ENCODE assay signal across 30 cellular contexts in the genomic region with DNA sequence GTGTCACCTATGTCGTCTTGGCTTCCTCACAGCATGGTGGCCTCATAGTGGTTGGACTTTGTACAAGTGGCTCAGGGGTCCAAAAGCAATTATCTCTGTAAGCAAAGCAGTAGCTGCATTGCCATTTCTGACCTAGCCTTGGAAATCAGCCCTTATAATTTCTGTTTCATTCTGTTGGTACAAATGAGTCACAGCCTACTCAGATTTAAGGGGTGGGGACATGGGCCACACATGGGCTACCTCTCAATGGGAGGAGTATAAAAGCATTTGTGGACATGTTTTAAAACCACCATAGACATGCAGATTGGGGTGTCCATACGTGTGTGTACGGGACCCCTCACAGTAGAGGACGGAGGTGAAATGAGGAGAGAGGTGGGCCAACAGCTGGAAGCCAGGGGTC. TPM values are rescaled to one million over a fixed set of nuclear protein-coding genes. Genes with fewer than 3 reads are reported as not detected.
A peak's percentile ranks its signal among the peaks of the same experiment; 100 is the strongest.
DNase-seq lines count a peak whose midpoint lies in the region; FAIRE-seq and TF ChIP-seq lines count a peak whose summit lies in the region.
"Had no signal": no experiment of that assay in that cellular context is flagged by ENCODE, and none has a peak within 500 bp of the region (broad histone marks: within the 10 kb centered on the region; RNA-seq: fewer than 3 reads in every experiment).

No MANE protein-coding gene starts in this region.

- H3K4me3 ChIP-seq in bronchial epithelial cell (ENCODE audit: low read depth, low read length) (no peak overlapping the region), kidney (ENCODE audit: low read length in 2 of 2) (no peak overlapping the region), MM.1S (ENCODE audit: low read length) (no peak overlapping the region)
- H3K4me3 ChIP-seq: hepatocyte, smooth muscle cell, thoracic aorta had no signal

- H3K27ac ChIP-seq in kidney (ENCODE audit: low read depth in 2 of 2, low read length in 2 of 2) (no peak overlapping the region), MM.1S (ENCODE audit: low read length) (no peak overlapping the region)
- H3K27ac ChIP-seq: hepatocyte, thoracic aorta had no signal

- no peak overlapping the region for H2AFZ ChIP-seq in MM.1S (ENCODE audit: low read length)
- H2AFZ ChIP-seq: hepatocyte had no signal

- no peaks in the 10 kb centered on the region for H3K9me3 ChIP-seq in kidney (ENCODE audit: control insufficient read depth in 1 of 2, low read length in 2 of 2)
- no peaks in the 10 kb centered on the region for H3K9me3 ChIP-seq in MM.1S (replicated peaks; ENCODE audit: insufficient read depth, low read length)
- H3K9me3 ChIP-seq: thoracic aorta had no signal

- H4K20me1 ChIP-seq in MM.1S (ENCODE audit: insufficient read depth, low read length), result no peaks in the 10 kb centered on the region

- H3K79me2 ChIP-seq in MM.1S (ENCODE audit: low read length), result no peaks in the 10 kb centered on the region
- H3K79me2 ChIP-seq: hepatocyte had no signal

- H3K4me1 ChIP-seq in kidney (ENCODE audit: control insufficient read depth in 1 of 2, insufficient read depth in 1 of 2, low read depth in 1 of 2, low read length in 2 of 2) (no peaks in the 10 kb centered on the region), MM.1S (ENCODE audit: low read length) (no peaks in the 10 kb centered on the region)

- H3K9ac ChIP-seq in kidney (ENCODE audit: low read length in 2 of 2), result no peak overlapping the region
- no peak overlapping the region for H3K9ac ChIP-seq in MM.1S (ENCODE audit: low read length)

- DNase-seq in EH (ENCODE audit: low read depth) (peak; percentile 39), LHCN-M2 (ENCODE audit: low read depth) (peak; percentile 78), bronchial epithelial cell (ENCODE audit: low read depth) (peak; percentile 75), kidney (peak; percentile 6), medulla oblongata (ENCODE audit: extremely low spot score) (no peak), MM.1S (no peak), SW480 (ENCODE audit: low spot score) (no peak)
- no peak for DNase-seq in activated CD8-positive, alpha-beta memory T cell treated with anti-CD3 and anti-CD28 coated beads, Interleukin-2, amount 50 U/mL, for 4 hours
- DNase-seq: activated CD4-positive, alpha-beta T cell treated with anti-CD3 and anti-CD28 coated beads, Interleukin-2, amount 10 ng/mL, durations not matched to agents 7 days and 5 days; activated naive CD8-positive, alpha-beta T cell treated with anti-CD3 and anti-CD28 coated beads, Interleukin-2, amount 10 ng/mL, durations not matched to agents 7 days and 5 days; AML-193; DMS79; Karpas-422; NCI-H1092 treated with DMSO at 0.1 percent for 48 hours; NCI-H2029; NCI-H345; NCI-H82; stimulated activated CD4-positive, alpha-beta T cell treated with anti-CD3 and anti-CD28 coated beads, Interleukin-4, amount 100 ng/mL, for 1 hour; stimulated activated naive CD4-positive, alpha-beta T cell; T-helper 17 cell had no signal

- TF ChIP-seq CTCF in bronchial epithelial cell (IDR thresholded peaks at IDR 0.05; ENCODE audit: insufficient read depth, low read length, severe bottlenecking), result no peak
- no peak for TF ChIP-seq CTCF in kidney (IDR thresholded peaks at IDR 0.05; ENCODE audit: borderline replicate concordance, extremely low read depth, insufficient read depth)
- TF ChIP-seq CTCF in MM.1S (IDR thresholded peaks at IDR 0.05; ENCODE audit: low read length), result no peak

- H3K9me2 ChIP-seq in MM.1S (replicated peaks; ENCODE audit: insufficient read depth, low read length), result no peaks in the 10 kb centered on the region

- FAIRE-seq in bronchial epithelial cell (lab: Jason Lieb, UNC) (peak; percentile 32), kidney (lab: Jason Lieb, UNC) (no peak)
- FAIRE-seq: frontal cortex, GM19239 had no signal

- H3K36me3 ChIP-seq in bronchial epithelial cell (ENCODE audit: control insufficient read depth, insufficient read depth, low read length) (no peaks in the 10 kb centered on the region), kidney (ENCODE audit: control insufficient read depth in 1 of 2, insufficient read depth in 2 of 2, low read length in 2 of 2) (no peaks in the 10 kb centered on the region), MM.1S (replicated peaks; ENCODE audit: insufficient read depth, low read length) (no peaks in the 10 kb centered on the region)
- H3K36me3 ChIP-seq: thoracic aorta had no signal

- no peak overlapping the region for H3K4me2 ChIP-seq in MM.1S (ENCODE audit: low read depth, low read length)
- H3K4me2 ChIP-seq: hepatocyte, smooth muscle cell had no signal

- H3F3A ChIP-seq in MM.1S (ENCODE audit: insufficient read depth, low read length), result no peaks in the 10 kb centered on the region

- H3K27me3 ChIP-seq in bronchial epithelial cell (ENCODE audit: control insufficient read depth, insufficient read depth, low read length) (no peaks in the 10 kb centered on the region), MM.1S (replicated peaks; ENCODE audit: insufficient read depth, low read length) (no peaks in the 10 kb centered on the region)
- H3K27me3 ChIP-seq: hepatocyte had no signal

- intact Hi-C loops in kidney (cut with DNase I), result no loop called here

RNA-seq across cellular contexts. Expression of gene CHRDL2, which starts 41.6 kb away (rescaled TPM):
- total RNA-seq in LHCN-M2 (2014; rRNA removed), result not detected in 2 replicates
- not detected for polyA plus RNA-seq in LHCN-M2 (2012)
- not detected in 2 replicates for total RNA-seq in bronchial epithelial cell
- 2.0 TPM for total RNA-seq in kidney
- polyA plus RNA-seq in kidney (ENCODE audit: insufficient read depth, low read depth, low replicate concordance), result 3.9 TPM
- total RNA-seq: activated CD4-positive, alpha-beta T cell treated with anti-CD3 and anti-CD28 coated beads, Interleukin-2, amount 10 ng/mL, durations not matched to agents 7 days and 5 days; activated naive CD8-positive, alpha-beta T cell treated with anti-CD3 and anti-CD28 coated beads, Interleukin-2, amount 10 ng/mL, durations not matched to agents 7 days and 5 days; activated T-helper 17 cell treated with anti-CD3 and anti-CD28 coated beads, Interleukin-2, amount 50 U/mL, for 72 hours; frontal cortex; kidney epithelial cell; lung microvascular endothelial cell; OCI-LY7; pulmonary artery endothelial cell; T-helper 17 cell had no signal

RNA-seq across cellular contexts. Expression of gene RNF169, which starts 59.0 kb away (rescaled TPM):
- total RNA-seq in LHCN-M2 (2014; rRNA removed) (11.8 and 14.9 TPM in 2 replicates), bronchial epithelial cell (12.6 and 16.4 TPM in 2 replicates), kidney (19.6 TPM)
- polyA plus RNA-seq in LHCN-M2 (2012), result 3.0 TPM
- polyA plus RNA-seq in kidney (ENCODE audit: insufficient read depth, low read depth, low replicate concordance), result 3.1 TPM

Comparison
In these comparisons a context has a peak if more than half of its experiments do, and no peak if none do; other contexts are left out.
1. DNase-seq: peak in EH (single experiment), LHCN-M2 (single experiment), bronchial epithelial cell (single experiment) and kidney (single experiment); none in medulla oblongata (single experiment), activated CD8-positive, alpha-beta memory T cell treated with anti-CD3 and anti-CD28 coated beads, Interleukin-2, amount 50 U/mL, for 4 hours (single experiment), MM.1S (single experiment) and SW480 (single experiment).